ENCODE assay signal across 29 cellular contexts in genomic region chr13:40793339-40793738, GRCh38.
"Had no signal": no experiment of that assay in that cellular context is flagged by ENCODE, and none has a peak within 500 bp of the region (broad histone marks: within the 10 kb centered on the region; RNA-seq: fewer than 3 reads in every experiment).

No MANE protein-coding gene starts in this region.

- H3K9me3 Mint-ChIP-seq: activated B cell treated with CpG ODN at 0.5 μM for 24 hours; activated CD4-positive, alpha-beta T cell treated with anti-CD3 and anti-CD28 coated beads, Interleukin-2, amount 10 ng/mL, durations not matched to agents 24 days and 14 days; activated naive CD4-positive, alpha-beta T cell treated with anti-CD3 and anti-CD28 coated beads, Interleukin-2, amount 50 U/mL, for 72 hours; activated naive CD8-positive, alpha-beta T cell treated with anti-CD3 and anti-CD28 coated beads, Interleukin-2, amount 50 U/mL, for 24 hours; activated T-cell treated with anti-CD3 and anti-CD28 coated beads, Interleukin-2, amount 50 U/mL, for 4 hours; T-helper 1 cell treated with Interleukin-12 subunit alpha and Interleukin-12 subunit beta and Interleukin-4 antibody, amounts not matched to agents 30 μg/mL and 1 μg/mL, for 36 hours had no signal

- H3K4me1 ChIP-seq: ascending aorta had no signal

- H3K27ac ChIP-seq: ascending aorta, body of pancreas, RWPE1, SJSA1 had no signal

- H3K4me3 ChIP-seq: ascending aorta, body of pancreas, Peyer's patch, SJSA1 had no signal

- H3K27me3 Mint-ChIP-seq: activated B cell treated with CpG ODN at 0.5 μM for 24 hours; activated CD4-positive, alpha-beta T cell treated with anti-CD3 and anti-CD28 coated beads, Interleukin-2, amount 10 ng/mL, durations not matched to agents 24 days and 14 days; activated naive CD8-positive, alpha-beta T cell treated with anti-CD3 and anti-CD28 coated beads, Interleukin-2, amount 50 U/mL, for 24 hours had no signal

- FAIRE-seq: bronchial epithelial cell had no signal

- H3K27me3 ChIP-seq: ascending aorta, body of pancreas, Peyer's patch, SJSA1 had no signal

- H3K4me3 Mint-ChIP-seq: activated B cell treated with CpG ODN at 0.5 μM for 24 hours; activated CD4-positive, alpha-beta T cell treated with anti-CD3 and anti-CD28 coated beads, Interleukin-2, amount 10 ng/mL, durations not matched to agents 24 days and 14 days; activated naive CD8-positive, alpha-beta T cell treated with anti-CD3 and anti-CD28 coated beads, Interleukin-2, amount 50 U/mL, for 24 hours; activated T-cell treated with anti-CD3 and anti-CD28 coated beads, Interleukin-2, amount 50 U/mL, for 4 hours; T-helper 1 cell treated with Interleukin-12 subunit alpha and Interleukin-12 subunit beta and Interleukin-4 antibody, amounts not matched to agents 30 μg/mL and 1 μg/mL, for 36 hours had no signal

- DNase-seq: activated B cell treated with CpG ODN at 0.5 μM for 24 hours; activated CD4-positive, alpha-beta T cell treated with anti-CD3 and anti-CD28 coated beads for 1 hour; activated CD4-positive, alpha-beta T cell treated with anti-CD3 and anti-CD28 coated beads, Interleukin-2, amount 10 ng/mL, durations not matched to agents 24 days and 14 days; activated CD4-positive, alpha-beta T cell treated with anti-CD3 and anti-CD28 coated beads, Interleukin-2, amount 50 U/mL, for 48 hours; activated CD8-positive, alpha-beta memory T cell treated with anti-CD3 and anti-CD28 coated beads for 24 hours; activated effector memory CD4-positive, alpha-beta T cell treated with anti-CD3 and anti-CD28 coated beads, Interleukin-2, amount 50 U/mL, for 16 hours; activated naive CD4-positive, alpha-beta T cell treated with Interleukin-2 at 50 U/mL for 16 hours; activated naive CD8-positive, alpha-beta T cell treated with anti-CD3 and anti-CD28 coated beads, Interleukin-2, amount 50 U/mL, for 24 hours; activated T-cell treated with anti-CD3 and anti-CD28 coated beads, Interleukin-2, amount 50 U/mL, for 4 hours; amniotic stem cell; body of pancreas; central memory CD4-positive, alpha-beta T cell; Kasumi-1; NCI-H1048; NCI-H1930; NCI-H2171 treated with DMSO at 0.1 percent for 48 hours; NCI-H226; NCI-H526; NCI-H774; Peyer's patch; Right ventricle myocardium superior; T-helper 9 cell had no signal

- H3K27ac Mint-ChIP-seq: activated B cell treated with CpG ODN at 0.5 μM for 24 hours; activated CD4-positive, alpha-beta T cell treated with anti-CD3 and anti-CD28 coated beads, Interleukin-2, amount 10 ng/mL, durations not matched to agents 24 days and 14 days; T-helper 1 cell treated with Interleukin-12 subunit alpha and Interleukin-12 subunit beta and Interleukin-4 antibody, amounts not matched to agents 30 μg/mL and 1 μg/mL, for 36 hours had no signal

- H3K9me3 ChIP-seq: ascending aorta, body of pancreas, Peyer's patch, SJSA1 had no signal

- ATAC-seq: activated naive CD4-positive, alpha-beta T cell treated with anti-CD3 and anti-CD28 coated beads, Interleukin-2, amount 50 U/mL, for 72 hours; activated naive CD8-positive, alpha-beta T cell treated with anti-CD3 and anti-CD28 coated beads, Interleukin-2, amount 50 U/mL, for 24 hours; activated T-cell treated with anti-CD3 and anti-CD28 coated beads, Interleukin-2, amount 50 U/mL, for 4 hours; body of pancreas; SK-N-SH treated with all-trans-retinoic acid at 6 μM for 48 hours had no signal
